ENCODE assay signal across 14 cellular contexts in the genomic region with DNA sequence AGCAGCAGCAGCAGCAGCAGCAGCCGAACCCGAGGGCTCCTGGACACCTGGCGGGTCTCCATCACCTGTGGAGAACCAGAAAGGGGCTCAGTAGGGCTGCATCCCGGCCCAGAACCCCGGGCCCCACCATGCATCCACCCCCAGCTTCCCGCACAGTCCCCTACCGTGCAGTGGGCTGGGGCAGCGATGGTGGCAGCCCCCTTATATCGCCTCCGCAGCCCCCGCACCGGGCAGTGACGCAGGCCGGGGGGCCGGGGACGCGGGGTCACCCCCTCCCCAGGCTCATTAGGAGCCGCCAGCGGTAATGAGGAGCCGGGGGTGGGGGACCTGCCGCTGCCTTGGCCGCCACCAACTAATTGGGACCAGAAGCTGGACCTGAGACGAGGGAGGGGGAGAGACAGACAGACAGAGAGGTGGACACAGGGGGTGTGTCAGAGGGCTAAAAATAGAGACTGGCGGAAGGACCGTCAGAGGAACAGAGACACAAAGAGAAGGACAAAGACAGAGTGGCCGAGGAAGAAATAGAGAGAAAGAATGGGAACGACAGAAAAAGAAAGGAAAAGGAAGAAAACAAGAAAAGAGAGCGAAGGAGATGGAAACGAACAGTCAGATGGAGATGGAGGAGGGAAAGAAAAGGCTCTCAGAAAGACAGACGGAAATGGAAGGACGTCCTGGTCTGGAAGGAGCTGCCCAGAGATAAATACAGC. TPM values are rescaled to one million over a fixed set of nuclear protein-coding genes. Genes with fewer than 3 reads are reported as not detected.
DNase-seq lines count a peak whose midpoint lies in the region; ATAC-seq, FAIRE-seq and TF ChIP-seq lines count a peak whose summit lies in the region.
"Had no signal": no experiment of that assay in that cellular context is flagged by ENCODE, and none has a peak within 500 bp of the region (broad histone marks: within the 10 kb centered on the region; RNA-seq: fewer than 3 reads in every experiment).

A gene with protein sequence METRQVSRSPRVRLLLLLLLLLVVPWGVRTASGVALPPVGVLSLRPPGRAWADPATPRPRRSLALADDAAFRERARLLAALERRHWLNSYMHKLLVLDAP (minus strand): TSS at position 164 of the 707 bp plus-strand sequence. CDS start 102 bp downstream, at position 62.

- no peaks in the 10 kb centered on the region for H4K20me1 ChIP-seq in GM12878 (ENCODE audit: control insufficient read depth, insufficient read depth)

- no peaks in the 10 kb centered on the region for H3K9me3 Mint-ChIP-seq in stimulated activated naive CD8-positive, alpha-beta T cell treated with anti-CD3 and anti-CD28 coated beads, Interleukin-15, Interleukin-2, amounts not matched to agents 100 ng/mL and 50 ng/mL, for 24 hours

- H3K4me3 Mint-ChIP-seq in stimulated activated naive CD8-positive, alpha-beta T cell treated with anti-CD3 and anti-CD28 coated beads, Interleukin-15, Interleukin-2, amounts not matched to agents 100 ng/mL and 50 ng/mL, for 24 hours, result peak within 1 kb of the TSS; percentile 63

- H3K9me3 ChIP-seq in GM12878 (replicated peaks; ENCODE audit: control insufficient read depth, insufficient read depth, low read length) (no peaks in the 10 kb centered on the region), mesodermal cell (ENCODE audit: control insufficient read depth, low read length) (no peaks in the 10 kb centered on the region)

- no peak within 1 kb of the TSS for H3K27ac Mint-ChIP-seq in stimulated activated naive CD8-positive, alpha-beta T cell treated with anti-CD3 and anti-CD28 coated beads, Interleukin-15, Interleukin-2, amounts not matched to agents 100 ng/mL and 50 ng/mL, for 24 hours

- no peak for FAIRE-seq in GM12878 (lab: Jason Lieb, UNC)

- no peaks in the 10 kb centered on the region for H3K36me3 Mint-ChIP-seq in stimulated activated naive CD8-positive, alpha-beta T cell treated with anti-CD3 and anti-CD28 coated beads, Interleukin-15, Interleukin-2, amounts not matched to agents 100 ng/mL and 50 ng/mL, for 24 hours (ENCODE audit: low read depth)

- H3K4me1 Mint-ChIP-seq in stimulated activated naive CD8-positive, alpha-beta T cell treated with anti-CD3 and anti-CD28 coated beads, Interleukin-15, Interleukin-2, amounts not matched to agents 100 ng/mL and 50 ng/mL, for 24 hours (ENCODE audit: low read depth), result peaks cover 53% of the 10 kb centered on the region

- RAD21 ChIA-PET in GM12878 (lab: Charles Lee; ENCODE audit: unreplicated experiment), result interaction anchor here (1.0 kb wide), 1 partner anchor 8 kb away, joined by 3 read pairs; no protein-coding TSS in a partner anchor

- peaks cover 24 to 53% of the 10 kb centered on the region in 2 experiments for H3K27me3 ChIP-seq in GM12878 (replicated peaks in 1 of 2; ENCODE audit: control insufficient read depth in 2 of 2, insufficient read depth in 2 of 2, low read length in 1 of 2)

- CTCF ChIA-PET in GM12878 (lab: Yijun Ruan, JAX), result interaction anchor here (0.6 to 0.8 kb wide), 3 partner anchors 32 to 249 kb away, joined by 3 to 5 read pairs (median 3); no protein-coding TSS in a partner anchor

- intact Hi-C loops in GM12878 (cut with micrococcal nuclease; ENCODE audit: unreplicated experiment), result no loop called here

- peaks cover 93% of the 10 kb centered on the region for H3K27me3 Mint-ChIP-seq in stimulated activated naive CD8-positive, alpha-beta T cell treated with anti-CD3 and anti-CD28 coated beads, Interleukin-15, Interleukin-2, amounts not matched to agents 100 ng/mL and 50 ng/mL, for 24 hours

- H3K79me2 ChIP-seq in GM12878 (ENCODE audit: control insufficient read depth, insufficient read depth, low read length), result no peaks in the 10 kb centered on the region

- no peak within 1 kb of the TSS for H3K27ac ChIP-seq in GM12878 (ENCODE audit: control insufficient read depth, insufficient read depth)
- no peak within 1 kb of the TSS for H3K27ac ChIP-seq in mesodermal cell (ENCODE audit: low read depth, low read length, severe bottlenecking)

- no peak within 1 kb of the TSS for H3K4me3 ChIP-seq in GM12878
- peak within 1 kb of the TSS; percentile 25 for H3K4me3 ChIP-seq in mesodermal cell (ENCODE audit: extremely low read depth, insufficient read depth, low read length, poor library complexity, severe bottlenecking)

- WGBS in GM12878 (ENCODE audit: insufficient coverage, insufficient replicate concordance, low lambda C conversion rate, missing lambda C conversion rate), result 14% methylated on average over 30 of the region's 31 CpGs
- 14 to 17% methylated on average over 18 to 23 of the region's 31 CpGs for WGBS in mesodermal cell (ENCODE audit: insufficient coverage in 2 of 2), 2 experiments

- POLR2A ChIA-PET in GM12878 (lab: Charles Lee), result no interaction called here

- no peak for TF ChIP-seq EP300 in GM12878 (IDR thresholded peaks at IDR 0.05; ENCODE audit: borderline replicate concordance in 1 of 2, control insufficient read depth in 1 of 2, low read depth in 2 of 2, low read length in 2 of 2)

- SMC1A ChIA-PET in GM12878 (lab: Charles Lee; ENCODE audit: uncharacterized antibody, unreplicated experiment), result interaction anchor here (0.8 to 1.7 kb wide), 3 partner anchors 8 to 32 kb away, joined by 3 to 4 read pairs (median 4); no protein-coding TSS in a partner anchor

- H3K4me2 ChIP-seq in GM12878 (ENCODE audit: control insufficient read depth, insufficient read depth), result no peak within 1 kb of the TSS

- no peak for DNase-seq in stimulated activated naive CD8-positive, alpha-beta T cell treated with anti-CD3 and anti-CD28 coated beads, Interleukin-15, Interleukin-2, amounts not matched to agents 100 U/mL and 50 U/mL, for 24 hours
- no peak for DNase-seq in GM12878 (ENCODE audit: low read depth, low spot score)
- no peak for DNase-seq in germinal center (ENCODE audit: low spot score)
- no peak for DNase-seq in CD1c-positive myeloid dendritic cell (ENCODE audit: extremely low spot score)
- no peak for DNase-seq in UCSD-AML1 (lab: John Stamatoyannopoulos, UW; ENCODE audit: unreplicated experiment)
- DNase-seq: foreskin melanocyte, NCI-H446, occipital lobe, T-helper 9 cell had no signal

- H3K4me1 ChIP-seq in GM12878 (ENCODE audit: control insufficient read depth, insufficient read depth, low read length), result peaks cover 4% of the 10 kb centered on the region
- H3K4me1 ChIP-seq in mesodermal cell (ENCODE audit: control insufficient read depth, insufficient read depth, low read length, poor library complexity, severe bottlenecking), result peaks cover 15% of the 10 kb centered on the region

- no peak for TF ChIP-seq RAD21 in GM12878 (IDR thresholded peaks at IDR 0.05; ENCODE audit: insufficient read depth, low read depth, low read length)

- TF ChIP-seq CTCF in GM12878 (IDR thresholded peaks at IDR 0.05 in 2 of 3, conservative IDR thresholded peaks at IDR 0.05 in 1 of 3; ENCODE audit: control insufficient read depth in 2 of 3, extremely low read depth in 1 of 3, insufficient read depth in 1 of 3, low read depth in 3 of 3, low read length in 3 of 3), result no peak

- no peak within 1 kb of the TSS for H3K9ac ChIP-seq in GM12878 (ENCODE audit: control insufficient read depth, insufficient read depth, low read length)

- no peak for TF ChIP-seq POLR2A in GM12878 (IDR thresholded peaks at IDR 0.05; ENCODE audit: low read depth, low read length)

- no peak for ATAC-seq in stimulated activated naive CD8-positive, alpha-beta T cell treated with anti-CD3 and anti-CD28 coated beads, Interleukin-15, Interleukin-2, amounts not matched to agents 100 U/mL and 50 U/mL, for 24 hours
- ATAC-seq in GM12878 (no peak), GM18517 (IDR thresholded peaks at IDR 0.05; ENCODE audit: unreplicated experiment) (no peak)

- H2AFZ ChIP-seq in GM12878 (ENCODE audit: control insufficient read depth, low read depth, low read length), result no peak within 1 kb of the TSS

- in situ Hi-C loops in GM12878 (cut with MboI), result no loop called here

- no peaks in the 10 kb centered on the region for H3K36me3 ChIP-seq in GM12878 (ENCODE audit: control insufficient read depth in 2 of 2, insufficient read depth in 2 of 2, low read length in 1 of 2)
- no peaks in the 10 kb centered on the region for H3K36me3 ChIP-seq in mesodermal cell (ENCODE audit: control insufficient read depth, insufficient read depth, low read length)

- BruUV-seq in GM12878 (replicated peaks; lab: Mats Ljungman, UMichigan), result no TSS peak

TF ChIP-seq in GM12878, 131 proteins besides CTCF, POLR2A, EP300 and RAD21:
- TF ChIP-seq HCFC1 (IDR thresholded peaks at IDR 0.05; ENCODE audit: low read length), result no peak
- TF ChIP-seq MXI1 (IDR thresholded peaks at IDR 0.05; ENCODE audit: low read depth, low read length), result no peak
- TF ChIP-seq SUZ12 (IDR thresholded peaks at IDR 0.05; ENCODE audit: unreplicated experiment), result peak; percentile 81
- TF ChIP-seq KDM1A (IDR thresholded peaks at IDR 0.05; ENCODE audit: borderline replicate concordance), result no peak

RNA-seq across cellular contexts. Expression of the gene that starts here (rescaled TPM):
- total RNA-seq in GM12878 (2013; cell fraction: nucleolus; rRNA removed), result not detected in 2 replicates
- not detected in 2 replicates for total RNA-seq in GM12878 (2014; rRNA removed)
- not detected in 2 replicates for total RNA-seq in GM12878 (2014; rRNA removed; fragmentation: Illumina TruSeq; extraction: Trizol)
- not detected in 2 replicates for total RNA-seq in GM12878 (2021)
- polyA plus RNA-seq in GM12878 (2011; ENCODE audit: low read depth), result not detected
- not detected in 2 replicates for polyA plus RNA-seq in GM12878 (2011; rRNA removed)
- polyA plus RNA-seq in GM12878 (2011; cell fraction: cytosol; rRNA removed), result not detected in 2 replicates
- polyA plus RNA-seq in GM12878 (2011; cell fraction: nucleus; rRNA removed), result not detected in 2 replicates
- not detected in 2 replicates for polyA plus RNA-seq in GM12878 (2012)
- polyA plus RNA-seq in GM12878 (2014; fragmentation: Illumina TruSeq; extraction: Trizol), result not detected in 2 replicates
- not detected for polyA plus RNA-seq in GM12878 (2014; fragmentation: Nextera tagmentation; extraction: Ambion mirVana)
- polyA plus RNA-seq in GM12878 (2014; rRNA removed), result not detected in 2 replicates
- polyA plus RNA-seq in GM12878 (2016; fragmentation: Nextera tagmentation; extraction: Ambion mirVana), result not detected
- not detected in 2 replicates for polyA minus RNA-seq in GM12878 (2011; rRNA and poly(A)+ RNA removed)
- polyA minus RNA-seq in GM12878 (2011; cell fraction: cytosol; rRNA and poly(A)+ RNA removed), result not detected in 2 replicates
- not detected in 2 replicates for polyA minus RNA-seq in GM12878 (2011; cell fraction: nucleus; rRNA and poly(A)+ RNA removed)
- polyA plus RNA-seq in mesodermal cell (2013, experiment 1 of 2), result 2.0 TPM
- polyA plus RNA-seq in mesodermal cell (2013, experiment 2 of 2), result 2.1 TPM
- total RNA-seq: HT-29, occipital lobe had no signal
- polyA plus RNA-seq: adipose tissue had no signal
